In the genomic region with DNA sequence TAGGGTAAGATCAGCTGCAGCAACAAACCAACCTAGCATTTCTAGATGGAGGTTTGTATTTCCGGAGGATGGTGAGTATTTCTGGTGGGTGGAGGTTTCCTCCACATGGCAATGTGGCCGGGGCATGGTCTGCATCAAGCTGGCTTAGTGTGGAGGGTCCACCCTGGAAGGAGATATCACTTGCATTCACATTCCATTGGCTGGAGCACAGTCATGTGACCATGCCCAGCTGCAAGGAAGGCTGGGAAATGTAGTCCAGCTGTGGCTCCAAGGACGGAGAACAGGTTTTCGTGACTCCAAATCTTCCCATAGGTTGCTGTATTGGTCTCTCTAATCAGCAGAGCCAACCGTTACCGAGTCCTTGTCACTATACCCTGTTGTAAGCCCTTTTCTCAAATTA, we compare ENCODE assay signal across 9 cellular contexts.
DNase-seq lines count a peak whose midpoint lies in the region; ATAC-seq and TF ChIP-seq lines count a peak whose summit lies in the region.
"Had no signal": no experiment of that assay in that cellular context is flagged by ENCODE, and none has a peak within 500 bp of the region (broad histone marks: within the 10 kb centered on the region; RNA-seq: fewer than 3 reads in every experiment).

No MANE protein-coding gene starts in this region.

- no peaks in the 10 kb centered on the region for H3K27me3 ChIP-seq in Peyer's patch
- H3K27me3 ChIP-seq: gastrocnemius medialis had no signal

- ATAC-seq in GM18868 (IDR thresholded peaks at IDR 0.05; ENCODE audit: unreplicated experiment) (peak; percentile 30), HG02763 (IDR thresholded peaks at IDR 0.05; ENCODE audit: unreplicated experiment) (no peak)
- peak; percentile 11 for ATAC-seq in stimulated activated effector memory CD8-positive, alpha-beta T cell treated with anti-CD3 and anti-CD28 coated beads, Interleukin-12 subunit alpha, Interleukin-12 subunit beta, amount 100 ng/mL, for 72 hours
- ATAC-seq: gastrocnemius medialis had no signal

- DNase-seq in ACHN (peak; percentile 35), Peyer's patch (peak in 2 of 3 donors; percentile 70 to 75), hypothalamus (lab: John Stamatoyannopoulos, UW) (peak in 43 of 51 donors; percentile 21 to 81 (median 53)), OCI-M2 (lab: John Stamatoyannopoulos, UW; ENCODE audit: unreplicated experiment) (no peak)
- peak; percentile 74 for DNase-seq in activated naive CD4-positive, alpha-beta T cell treated with anti-CD3 and anti-CD28 coated beads, Interleukin-2, amount 10 ng/mL, durations not matched to agents 7 days and 5 days
- DNase-seq in stimulated activated effector memory CD8-positive, alpha-beta T cell treated with anti-CD3 and anti-CD28 coated beads, Interleukin-12 subunit alpha, Interleukin-12 subunit beta, amount 100 ng/mL, for 72 hours (ENCODE audit: low spot score in 2 of 2) = peak; percentile 31 to 72

- peak overlapping the region in 2 of 4 donors; percentile 25 to 83 for H3K27ac ChIP-seq in Peyer's patch

- peaks cover 3 to 35% (median 27%) of the 10 kb centered on the region in 4 donors for H3K4me1 ChIP-seq in Peyer's patch

- H3K9me3 Mint-ChIP-seq in activated naive CD4-positive, alpha-beta T cell treated with anti-CD3 and anti-CD28 coated beads, Interleukin-2, amount 10 ng/mL, durations not matched to agents 7 days and 5 days = no peaks in the 10 kb centered on the region
- no peaks in the 10 kb centered on the region for H3K9me3 Mint-ChIP-seq in stimulated activated effector memory CD8-positive, alpha-beta T cell treated with anti-CD3 and anti-CD28 coated beads, Interleukin-12 subunit alpha, Interleukin-12 subunit beta, amount 100 ng/mL, for 72 hours

- H3K4me3 ChIP-seq in Peyer's patch = peak overlapping the region in 1 of 4 donors; percentile 24
- H3K4me3 ChIP-seq: gastrocnemius medialis had no signal

- no peak for TF ChIP-seq POLR2A in Peyer's patch (IDR thresholded peaks at IDR 0.05)

- no peaks in the 10 kb centered on the region for H3K27me3 Mint-ChIP-seq in activated naive CD4-positive, alpha-beta T cell treated with anti-CD3 and anti-CD28 coated beads, Interleukin-2, amount 10 ng/mL, durations not matched to agents 7 days and 5 days

- in situ Hi-C loops in ACHN (cut with HindIII; ENCODE audit: low pct_ligation_motif_present, low pct_unique_long_range_greater_than_20kb, low sequenced_read_pairs) = no loop called here

- peaks cover 3% of the 10 kb centered on the region for H3K36me3 Mint-ChIP-seq in activated naive CD4-positive, alpha-beta T cell treated with anti-CD3 and anti-CD28 coated beads, Interleukin-2, amount 10 ng/mL, durations not matched to agents 7 days and 5 days
- peaks cover 5% of the 10 kb centered on the region for H3K36me3 Mint-ChIP-seq in stimulated activated effector memory CD8-positive, alpha-beta T cell treated with anti-CD3 and anti-CD28 coated beads, Interleukin-12 subunit alpha, Interleukin-12 subunit beta, amount 100 ng/mL, for 72 hours

- H3K4me1 Mint-ChIP-seq in activated naive CD4-positive, alpha-beta T cell treated with anti-CD3 and anti-CD28 coated beads, Interleukin-2, amount 10 ng/mL, durations not matched to agents 7 days and 5 days = peaks cover 60% of the 10 kb centered on the region
- peaks cover 62% of the 10 kb centered on the region for H3K4me1 Mint-ChIP-seq in stimulated activated effector memory CD8-positive, alpha-beta T cell treated with anti-CD3 and anti-CD28 coated beads, Interleukin-12 subunit alpha, Interleukin-12 subunit beta, amount 100 ng/mL, for 72 hours

- H3K4me3 Mint-ChIP-seq in activated naive CD4-positive, alpha-beta T cell treated with anti-CD3 and anti-CD28 coated beads, Interleukin-2, amount 10 ng/mL, durations not matched to agents 7 days and 5 days = peak overlapping the region; percentile 29
- peak overlapping the region; percentile 88 for H3K4me3 Mint-ChIP-seq in stimulated activated effector memory CD8-positive, alpha-beta T cell treated with anti-CD3 and anti-CD28 coated beads, Interleukin-12 subunit alpha, Interleukin-12 subunit beta, amount 100 ng/mL, for 72 hours

- H3K27ac Mint-ChIP-seq in activated naive CD4-positive, alpha-beta T cell treated with anti-CD3 and anti-CD28 coated beads, Interleukin-2, amount 10 ng/mL, durations not matched to agents 7 days and 5 days = peak overlapping the region; percentile 81
- peak overlapping the region; percentile 91 for H3K27ac Mint-ChIP-seq in stimulated activated effector memory CD8-positive, alpha-beta T cell treated with anti-CD3 and anti-CD28 coated beads, Interleukin-12 subunit alpha, Interleukin-12 subunit beta, amount 100 ng/mL, for 72 hours

- H3K9me3 ChIP-seq in Peyer's patch = no peaks in the 10 kb centered on the region
- H3K9me3 ChIP-seq: gastrocnemius medialis had no signal

- no peak for TF ChIP-seq CTCF in Peyer's patch (IDR thresholded peaks at IDR 0.05)

- no peaks in the 10 kb centered on the region for H3K36me3 ChIP-seq in Peyer's patch
- H3K36me3 ChIP-seq: gastrocnemius medialis had no signal

- CTCF ChIA-PET in activated naive CD4-positive, alpha-beta T cell treated with anti-CD3 and anti-CD28 coated beads, Interleukin-2, amount 10 ng/mL, durations not matched to agents 7 days and 5 days (lab: Charles Lee) = interaction anchor here (1.0 to 1.7 kb wide), 3 partner anchors 36 to 113 kb away, joined by 3 to 4 read pairs (median 3); no protein-coding TSS in a partner anchor
